Comparison of ENCODE assay signal across 21 cellular contexts in genomic region chr5:155768342-155768741, GRCh38.
"Had no signal": no experiment of that assay in that cellular context is flagged by ENCODE, and none has a peak within 500 bp of the region (broad histone marks: within the 10 kb centered on the region; RNA-seq: fewer than 3 reads in every experiment).

No MANE protein-coding gene starts in this region.

- H3K4me3 Mint-ChIP-seq: nephron; neural progenitor cell; stimulated activated naive CD8-positive, alpha-beta T cell treated with anti-CD3 and anti-CD28 coated beads, Interleukin-15, amount 100 ng/mL, for 72 hours had no signal

- H3K36me3 Mint-ChIP-seq: neural progenitor cell had no signal

- H3K36me3 ChIP-seq: esophagus squamous epithelium, lower lobe of right lung, neural progenitor cell, prostate gland, spleen, suprapubic skin, transverse colon, upper lobe of right lung, uterus had no signal

- H3K27me3 ChIP-seq: esophagus squamous epithelium, neural progenitor cell, spleen, suprapubic skin, transverse colon, upper lobe of right lung, uterus had no signal

- DNase-seq: dermis blood vessel endothelial cell; effector memory CD4-positive, alpha-beta T cell; erythroblast; esophagus squamous epithelium; foreskin melanocyte; hypothalamus; left ventricle myocardium superior; lower lobe of right lung; right cardiac atrium; spleen; stimulated activated naive CD4-positive, alpha-beta T cell; stimulated activated naive CD8-positive, alpha-beta T cell treated with anti-CD3 and anti-CD28 coated beads, Interleukin-15, amount 100 ng/mL, for 72 hours; transverse colon; upper lobe of right lung; uterus had no signal

- H3K27ac ChIP-seq: coronary artery, esophagus squamous epithelium, lower lobe of right lung, neural progenitor cell, prostate gland, suprapubic skin, transverse colon, upper lobe of right lung, uterus had no signal

- H3K9me3 Mint-ChIP-seq: nephron, neural progenitor cell had no signal

- H3K4me3 ChIP-seq: coronary artery, esophagus squamous epithelium, lower lobe of right lung, neural progenitor cell, prostate gland, skin epidermis, spleen, suprapubic skin, transverse colon, upper lobe of right lung, uterus had no signal

- H3K27ac Mint-ChIP-seq: nephron; neural progenitor cell; stimulated activated naive CD8-positive, alpha-beta T cell treated with anti-CD3 and anti-CD28 coated beads, Interleukin-15, amount 100 ng/mL, for 72 hours had no signal

- ATAC-seq: left ventricle myocardium superior; lower lobe of right lung; right cardiac atrium; stimulated activated naive CD8-positive, alpha-beta T cell treated with anti-CD3 and anti-CD28 coated beads, Interleukin-15, amount 100 ng/mL, for 72 hours; upper lobe of right lung had no signal

- H3K4me1 Mint-ChIP-seq: nephron; neural progenitor cell; stimulated activated naive CD8-positive, alpha-beta T cell treated with anti-CD3 and anti-CD28 coated beads, Interleukin-15, amount 100 ng/mL, for 72 hours had no signal

- H3K4me1 ChIP-seq: esophagus squamous epithelium, lower lobe of right lung, neural progenitor cell, prostate gland, spleen, suprapubic skin, transverse colon, upper lobe of right lung, uterus had no signal

- H3K9me3 ChIP-seq: esophagus squamous epithelium, lower lobe of right lung, prostate gland, spleen, suprapubic skin, transverse colon, upper lobe of right lung, uterus had no signal
